Comparison of ENCODE assay signal across 2 cellular contexts in the genomic region with DNA sequence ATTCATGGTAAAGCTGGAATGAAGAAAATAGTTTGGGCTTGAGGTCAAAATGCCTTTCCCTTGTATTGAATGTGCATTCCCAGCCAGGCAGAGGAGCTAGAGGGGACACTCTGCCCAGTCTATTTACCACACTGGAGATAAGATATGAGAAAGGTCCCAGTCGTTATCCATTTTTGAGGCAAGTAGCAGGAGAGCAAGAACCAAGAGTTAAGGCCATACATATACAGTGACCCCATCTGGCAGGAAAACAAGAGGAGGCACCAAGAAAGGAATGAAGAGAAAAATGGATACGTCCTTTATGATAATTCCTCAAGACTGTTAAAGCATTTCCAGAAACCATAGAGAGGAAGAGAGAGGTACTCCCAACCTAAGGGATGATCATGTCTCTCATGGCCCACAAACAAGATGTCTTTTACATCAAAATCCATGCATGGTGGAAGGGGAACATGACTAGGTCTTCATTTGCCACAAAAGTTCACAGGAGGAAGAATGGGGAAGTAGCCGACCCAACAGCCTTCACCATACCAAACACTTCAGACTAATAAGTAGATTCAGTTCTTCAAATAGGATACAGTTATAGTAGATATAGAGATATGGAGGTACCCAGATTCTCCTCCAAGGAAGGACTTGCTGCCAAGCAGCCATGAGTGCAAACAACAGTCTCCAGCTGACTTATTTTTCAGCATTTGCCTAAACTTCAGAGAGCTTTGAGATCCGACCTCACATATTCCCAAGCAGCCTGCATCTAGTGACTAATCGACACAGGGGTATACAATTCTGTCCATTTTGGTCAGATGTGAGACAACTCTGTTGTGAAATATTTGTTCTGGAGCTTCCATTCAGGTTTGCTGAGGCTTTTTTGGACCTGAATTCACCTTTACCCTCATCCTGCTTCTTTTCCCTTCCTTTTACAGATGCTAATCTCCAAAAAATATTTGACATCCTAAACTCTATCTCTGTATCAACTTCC.
TF ChIP-seq lines count a peak whose summit lies in the region.

No MANE protein-coding gene starts in this region.

TF ChIP-seq in IMR-90, 13 proteins besides CTCF, POLR2A, EP300 and RAD21:
- TF ChIP-seq CHD1 (IDR thresholded peaks at IDR 0.05; ENCODE audit: low read depth, low read length) = no peak
- no peak for TF ChIP-seq NFE2L2 (IDR thresholded peaks at IDR 0.05; ENCODE audit: low read depth, low read length)
- no peak for TF ChIP-seq FOS (IDR thresholded peaks at IDR 0.05; ENCODE audit: low read depth, low read length)
- TF ChIP-seq CEBPB (IDR thresholded peaks at IDR 0.05; ENCODE audit: low read depth, low read length) = peak; percentile 49
- no peak for TF ChIP-seq RFX5 (IDR thresholded peaks at IDR 0.05; ENCODE audit: low read depth, low read length)
- TF ChIP-seq SMC3 (IDR thresholded peaks at IDR 0.05; ENCODE audit: low read depth, low read length) = no peak
- no peak for TF ChIP-seq BHLHE40 (IDR thresholded peaks at IDR 0.05; ENCODE audit: low read depth, low read length)
- TF ChIP-seq, protein P1, sequence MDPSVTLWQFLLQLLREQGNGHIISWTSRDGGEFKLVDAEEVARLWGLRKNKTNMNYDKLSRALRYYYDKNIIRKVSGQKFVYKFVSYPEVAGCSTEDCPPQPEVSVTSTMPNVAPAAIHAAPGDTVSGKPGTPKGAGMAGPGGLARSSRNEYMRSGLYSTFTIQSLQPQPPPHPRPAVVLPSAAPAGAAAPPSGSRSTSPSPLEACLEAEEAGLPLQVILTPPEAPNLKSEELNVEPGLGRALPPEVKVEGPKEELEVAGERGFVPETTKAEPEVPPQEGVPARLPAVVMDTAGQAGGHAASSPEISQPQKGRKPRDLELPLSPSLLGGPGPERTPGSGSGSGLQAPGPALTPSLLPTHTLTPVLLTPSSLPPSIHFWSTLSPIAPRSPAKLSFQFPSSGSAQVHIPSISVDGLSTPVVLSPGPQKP (IDR thresholded peaks at IDR 0.05; ENCODE audit: borderline replicate concordance, low read depth, low read length) = no peak
- TF ChIP-seq, protein P2, sequence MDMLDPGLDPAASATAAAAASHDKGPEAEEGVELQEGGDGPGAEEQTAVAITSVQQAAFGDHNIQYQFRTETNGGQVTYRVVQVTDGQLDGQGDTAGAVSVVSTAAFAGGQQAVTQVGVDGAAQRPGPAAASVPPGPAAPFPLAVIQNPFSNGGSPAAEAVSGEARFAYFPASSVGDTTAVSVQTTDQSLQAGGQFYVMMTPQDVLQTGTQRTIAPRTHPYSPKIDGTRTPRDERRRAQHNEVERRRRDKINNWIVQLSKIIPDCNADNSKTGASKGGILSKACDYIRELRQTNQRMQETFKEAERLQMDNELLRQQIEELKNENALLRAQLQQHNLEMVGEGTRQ (IDR thresholded peaks at IDR 0.05; ENCODE audit: low read depth, low read length) = no peak

TF ChIP-seq in K562, 482 proteins besides CTCF, POLR2A, EP300 and RAD21 (continues in another document):
- TF ChIP-seq ZEB2 (IDR thresholded peaks at IDR 0.05) (no peak), SIN3B (IDR thresholded peaks at IDR 0.05; ENCODE audit: low read depth) (no peak), FOXM1 (IDR thresholded peaks at IDR 0.05; ENCODE audit: low read depth) (peak; percentile 10; the same call in 1 of the 2 replicates), FOXM1 (CRISPR knock-in tag; IDR thresholded peaks at IDR 0.05; ENCODE audit: low read depth) (no peak), TAF15 (IDR thresholded peaks at IDR 0.05; ENCODE audit: low read depth, low read length) (no peak), SAP30 (IDR thresholded peaks at IDR 0.05; ENCODE audit: borderline replicate concordance, insufficient read depth, low read depth, low read length, poor library complexity, severe bottlenecking) (no peak), ATF7 (IDR thresholded peaks at IDR 0.05) (0 out of 2 replicates have a peak, but pooled peaks have one; percentile 24), NFIX (CRISPR knock-in tag; IDR thresholded peaks at IDR 0.05; ENCODE audit: low read depth) (0 out of 2 replicates have a peak, but pooled peaks have one; percentile 5), NR2C2 (CRISPR knock-in tag; IDR thresholded peaks at IDR 0.05) (no peak), NR2C2 (tag; IDR thresholded peaks at IDR 0.05) (no peak), SMARCA4 (IDR thresholded peaks at IDR 0.05) (peak; percentile 35; the same call in 1 of the 2 replicates), ZNF766 (CRISPR knock-in tag; conservative IDR thresholded peaks at IDR 0.05) (peak; percentile 68; the same call in 1 of the 2 replicates), ZNF57 (CRISPR knock-in tag; IDR thresholded peaks at IDR 0.05) (no peak), ETS2 (tag; IDR thresholded peaks at IDR 0.05; ENCODE audit: borderline replicate concordance, poor library complexity, severe bottlenecking) (no peak), DMBX1 (CRISPR knock-in tag; IDR thresholded peaks at IDR 0.05; ENCODE audit: borderline replicate concordance) (peak; percentile 34; the same call in 1 of the 2 replicates), BRD9 (IDR thresholded peaks at IDR 0.05; ENCODE audit: low read depth, partially characterized antibody) (no peak), SRSF3 (IDR thresholded peaks at IDR 0.05; ENCODE audit: insufficient read depth, low read length) (no peak), TCF3 (CRISPR knock-in tag; IDR thresholded peaks at IDR 0.05) (no peak), ELF1 (tag; IDR thresholded peaks at IDR 0.05) (no peak), ZNF408 (CRISPR knock-in tag; IDR thresholded peaks at IDR 0.05; ENCODE audit: low read depth) (no peak), CBX2 (IDR thresholded peaks at IDR 0.05; ENCODE audit: insufficient read depth, low read length, poor library complexity, severe bottlenecking) (no peak), TBL1XR1 (IDR thresholded peaks at IDR 0.05; ENCODE audit: low read length in 2 of 2) (0 out of 4 replicates have a peak, but pooled peaks of 1 of the 2 experiments have one; percentile 12), JUND (IDR thresholded peaks at IDR 0.05; ENCODE audit: borderline replicate concordance, low read depth, low read length) (0 out of 2 replicates have a peak, but pooled peaks have one; percentile 19), JUND (tag; IDR thresholded peaks at IDR 0.05; ENCODE audit: borderline replicate concordance, low read depth, low read length) (no peak; the same call in 2 of the 3 replicates), ERF (CRISPR knock-in tag; IDR thresholded peaks at IDR 0.05) (0 out of 2 replicates have a peak, but pooled peaks have one; percentile 73), SIRT6 (IDR thresholded peaks at IDR 0.05; ENCODE audit: low read depth, low read length) (no peak), ZNF354B (CRISPR knock-in tag; IDR thresholded peaks at IDR 0.05) (0 out of 2 replicates have a peak, but pooled peaks have one; percentile 47), SMARCA5 (IDR thresholded peaks at IDR 0.05) (peak; percentile 46; the same call in 1 of the 2 replicates), MBD2 (IDR thresholded peaks at IDR 0.05; ENCODE audit: borderline replicate concordance, low read depth) (no peak), EHMT2 (IDR thresholded peaks at IDR 0.05) (peak; percentile 42; the same call in 1 of the 2 replicates), CEBPB (tag; IDR thresholded peaks at IDR 0.05) (no peak; the same call in 1 of the 2 replicates), NFRKB (IDR thresholded peaks at IDR 0.05; ENCODE audit: low read depth) (0 out of 2 replicates have a peak, but pooled peaks have one; percentile 36), ARID1B (IDR thresholded peaks at IDR 0.05) (peak; percentile 44), NFXL1 (CRISPR knock-in tag; IDR thresholded peaks at IDR 0.05) (0 out of 2 replicates have a peak, but pooled peaks have one; percentile 16), EZH2 (IDR thresholded peaks at IDR 0.05; ENCODE audit: borderline replicate concordance, low read depth, low read length) (no peak), TOE1 (IDR thresholded peaks at IDR 0.05; ENCODE audit: borderline replicate concordance) (no peak), TOE1 (CRISPR knock-in tag; IDR thresholded peaks at IDR 0.05; ENCODE audit: borderline replicate concordance, low read depth) (no peak)
- TF ChIP-seq, protein P3, sequence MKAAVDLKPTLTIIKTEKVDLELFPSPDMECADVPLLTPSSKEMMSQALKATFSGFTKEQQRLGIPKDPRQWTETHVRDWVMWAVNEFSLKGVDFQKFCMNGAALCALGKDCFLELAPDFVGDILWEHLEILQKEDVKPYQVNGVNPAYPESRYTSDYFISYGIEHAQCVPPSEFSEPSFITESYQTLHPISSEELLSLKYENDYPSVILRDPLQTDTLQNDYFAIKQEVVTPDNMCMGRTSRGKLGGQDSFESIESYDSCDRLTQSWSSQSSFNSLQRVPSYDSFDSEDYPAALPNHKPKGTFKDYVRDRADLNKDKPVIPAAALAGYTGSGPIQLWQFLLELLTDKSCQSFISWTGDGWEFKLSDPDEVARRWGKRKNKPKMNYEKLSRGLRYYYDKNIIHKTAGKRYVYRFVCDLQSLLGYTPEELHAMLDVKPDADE (conservative IDR thresholded peaks at IDR 0.05; ENCODE audit: control insufficient read depth, low read depth, low read length) = no peak
- TF ChIP-seq, protein P4, sequence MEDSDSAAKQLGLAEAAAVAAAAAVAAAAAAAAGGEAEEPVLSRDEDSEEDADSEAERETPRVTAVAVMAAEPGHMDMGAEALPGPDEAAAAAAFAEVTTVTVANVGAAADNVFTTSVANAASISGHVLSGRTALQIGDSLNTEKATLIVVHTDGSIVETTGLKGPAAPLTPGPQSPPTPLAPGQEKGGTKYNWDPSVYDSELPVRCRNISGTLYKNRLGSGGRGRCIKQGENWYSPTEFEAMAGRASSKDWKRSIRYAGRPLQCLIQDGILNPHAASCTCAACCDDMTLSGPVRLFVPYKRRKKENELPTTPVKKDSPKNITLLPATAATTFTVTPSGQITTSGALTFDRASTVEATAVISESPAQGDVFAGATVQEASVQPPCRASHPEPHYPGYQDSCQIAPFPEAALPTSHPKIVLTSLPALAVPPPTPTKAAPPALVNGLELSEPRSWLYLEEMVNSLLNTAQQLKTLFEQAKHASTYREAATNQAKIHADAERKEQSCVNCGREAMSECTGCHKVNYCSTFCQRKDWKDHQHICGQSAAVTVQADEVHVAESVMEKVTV (CRISPR knock-in tag; IDR thresholded peaks at IDR 0.05) = peak; percentile 40; the same call in 1 of the 2 replicates
- TF ChIP-seq, protein P5, sequence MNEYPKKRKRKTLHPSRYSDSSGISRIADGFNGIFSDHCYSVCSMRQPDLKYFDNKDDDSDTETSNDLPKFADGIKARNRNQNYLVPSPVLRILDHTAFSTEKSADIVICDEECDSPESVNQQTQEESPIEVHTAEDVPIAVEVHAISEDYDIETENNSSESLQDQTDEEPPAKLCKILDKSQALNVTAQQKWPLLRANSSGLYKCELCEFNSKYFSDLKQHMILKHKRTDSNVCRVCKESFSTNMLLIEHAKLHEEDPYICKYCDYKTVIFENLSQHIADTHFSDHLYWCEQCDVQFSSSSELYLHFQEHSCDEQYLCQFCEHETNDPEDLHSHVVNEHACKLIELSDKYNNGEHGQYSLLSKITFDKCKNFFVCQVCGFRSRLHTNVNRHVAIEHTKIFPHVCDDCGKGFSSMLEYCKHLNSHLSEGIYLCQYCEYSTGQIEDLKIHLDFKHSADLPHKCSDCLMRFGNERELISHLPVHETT (CRISPR knock-in tag; conservative IDR thresholded peaks at IDR 0.05 in 1 of 2, IDR thresholded peaks at IDR 0.05 in 1 of 2) = peak in 1 of 2 experiments; percentile 44; a peak in 1 of 4 replicates
- TF ChIP-seq, protein P6, sequence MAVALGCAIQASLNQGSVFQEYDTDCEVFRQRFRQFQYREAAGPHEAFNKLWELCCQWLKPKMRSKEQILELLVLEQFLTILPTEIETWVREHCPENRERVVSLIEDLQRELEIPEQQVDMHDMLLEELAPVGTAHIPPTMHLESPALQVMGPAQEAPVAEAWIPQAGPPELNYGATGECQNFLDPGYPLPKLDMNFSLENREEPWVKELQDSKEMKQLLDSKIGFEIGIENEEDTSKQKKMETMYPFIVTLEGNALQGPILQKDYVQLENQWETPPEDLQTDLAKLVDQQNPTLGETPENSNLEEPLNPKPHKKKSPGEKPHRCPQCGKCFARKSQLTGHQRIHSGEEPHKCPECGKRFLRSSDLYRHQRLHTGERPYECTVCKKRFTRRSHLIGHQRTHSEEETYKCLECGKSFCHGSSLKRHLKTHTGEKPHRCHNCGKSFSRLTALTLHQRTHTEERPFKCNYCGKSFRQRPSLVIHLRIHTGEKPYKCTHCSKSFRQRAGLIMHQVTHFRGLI (CRISPR knock-in tag; IDR thresholded peaks at IDR 0.05) = no peak
- TF ChIP-seq, protein P7, sequence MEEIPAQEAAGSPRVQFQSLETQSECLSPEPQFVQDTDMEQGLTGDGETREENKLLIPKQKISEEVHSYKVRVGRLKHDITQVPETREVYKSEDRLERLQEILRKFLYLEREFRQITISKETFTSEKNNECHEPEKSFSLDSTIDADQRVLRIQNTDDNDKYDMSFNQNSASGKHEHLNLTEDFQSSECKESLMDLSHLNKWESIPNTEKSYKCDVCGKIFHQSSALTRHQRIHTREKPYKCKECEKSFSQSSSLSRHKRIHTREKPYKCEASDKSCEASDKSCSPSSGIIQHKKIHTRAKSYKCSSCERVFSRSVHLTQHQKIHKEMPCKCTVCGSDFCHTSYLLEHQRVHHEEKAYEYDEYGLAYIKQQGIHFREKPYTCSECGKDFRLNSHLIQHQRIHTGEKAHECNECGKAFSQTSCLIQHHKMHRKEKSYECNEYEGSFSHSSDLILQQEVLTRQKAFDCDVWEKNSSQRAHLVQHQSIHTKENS (CRISPR knock-in tag; IDR thresholded peaks at IDR 0.05) = no peak
- TF ChIP-seq, protein P8, sequence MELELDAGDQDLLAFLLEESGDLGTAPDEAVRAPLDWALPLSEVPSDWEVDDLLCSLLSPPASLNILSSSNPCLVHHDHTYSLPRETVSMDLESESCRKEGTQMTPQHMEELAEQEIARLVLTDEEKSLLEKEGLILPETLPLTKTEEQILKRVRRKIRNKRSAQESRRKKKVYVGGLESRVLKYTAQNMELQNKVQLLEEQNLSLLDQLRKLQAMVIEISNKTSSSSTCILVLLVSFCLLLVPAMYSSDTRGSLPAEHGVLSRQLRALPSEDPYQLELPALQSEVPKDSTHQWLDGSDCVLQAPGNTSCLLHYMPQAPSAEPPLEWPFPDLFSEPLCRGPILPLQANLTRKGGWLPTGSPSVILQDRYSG (tag; conservative IDR thresholded peaks at IDR 0.05; ENCODE audit: low read depth) = no peak
- TF ChIP-seq, protein P9, sequence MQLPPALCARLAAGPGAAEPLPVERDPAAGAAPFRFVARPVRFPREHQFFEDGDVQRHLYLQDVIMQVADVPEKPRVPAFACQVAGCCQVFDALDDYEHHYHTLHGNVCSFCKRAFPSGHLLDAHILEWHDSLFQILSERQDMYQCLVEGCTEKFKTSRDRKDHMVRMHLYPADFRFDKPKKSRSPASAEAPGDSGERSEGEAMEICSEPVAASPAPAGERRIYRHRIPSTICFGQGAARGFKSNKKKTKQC (CRISPR knock-in tag; IDR thresholded peaks at IDR 0.05) = no peak
- TF ChIP-seq, protein P10, sequence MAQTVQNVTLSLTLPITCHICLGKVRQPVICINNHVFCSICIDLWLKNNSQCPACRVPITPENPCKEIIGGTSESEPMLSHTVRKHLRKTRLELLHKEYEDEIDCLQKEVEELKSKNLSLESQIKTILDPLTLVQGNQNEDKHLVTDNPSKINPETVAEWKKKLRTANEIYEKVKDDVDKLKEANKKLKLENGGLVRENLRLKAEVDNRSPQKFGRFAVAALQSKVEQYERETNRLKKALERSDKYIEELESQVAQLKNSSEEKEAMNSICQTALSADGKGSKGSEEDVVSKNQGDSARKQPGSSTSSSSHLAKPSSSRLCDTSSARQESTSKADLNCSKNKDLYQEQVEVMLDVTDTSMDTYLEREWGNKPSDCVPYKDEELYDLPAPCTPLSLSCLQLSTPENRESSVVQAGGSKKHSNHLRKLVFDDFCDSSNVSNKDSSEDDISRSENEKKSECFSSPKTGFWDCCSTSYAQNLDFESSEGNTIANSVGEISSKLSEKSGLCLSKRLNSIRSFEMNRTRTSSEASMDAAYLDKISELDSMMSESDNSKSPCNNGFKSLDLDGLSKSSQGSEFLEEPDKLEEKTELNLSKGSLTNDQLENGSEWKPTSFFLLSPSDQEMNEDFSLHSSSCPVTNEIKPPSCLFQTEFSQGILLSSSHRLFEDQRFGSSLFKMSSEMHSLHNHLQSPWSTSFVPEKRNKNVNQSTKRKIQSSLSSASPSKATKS (CRISPR knock-in tag; IDR thresholded peaks at IDR 0.05) = 0 out of 2 replicates have a peak, but pooled peaks have one; percentile 47
